Comparison of ENCODE assay signal across 8 cellular contexts in genomic region chr1:41919764-41920397, GRCh38. TPM values are rescaled to one million over a fixed set of nuclear protein-coding genes. Genes with fewer than 3 reads are reported as not detected.
DNase-seq lines count a peak whose midpoint lies in the region; ATAC-seq and TF ChIP-seq lines count a peak whose summit lies in the region.

No MANE protein-coding gene starts in this region.

- H3K9me3 ChIP-seq in CD4-positive, alpha-beta memory T cell (ENCODE audit: control insufficient read depth in 1 of 2, low read length in 2 of 2), result no peaks in the 10 kb centered on the region
- H3K9me3 ChIP-seq in effector memory CD4-positive, alpha-beta T cell (ENCODE audit: control insufficient read depth, low read length), result no peaks in the 10 kb centered on the region
- H3K9me3 ChIP-seq in neural cell (ENCODE audit: low read length) (peaks cover 3% of the 10 kb centered on the region), subcutaneous abdominal adipose tissue (ENCODE audit: control insufficient read depth in 5 of 5, low read length in 5 of 5) (peaks cover 0 to 6% (median 4%) of the 10 kb centered on the region in 5 donors)

- H3K9ac ChIP-seq in neural cell (ENCODE audit: low read length) (peak overlapping the region; percentile 90), subcutaneous abdominal adipose tissue (ENCODE audit: low read length in 5 of 5) (no peak overlapping the region)

- peak overlapping the region; percentile 45 to 68 for H3K4me3 ChIP-seq in CD4-positive, alpha-beta memory T cell (ENCODE audit: low read length in 2 of 2)
- peak overlapping the region; percentile 65 for H3K4me3 ChIP-seq in effector memory CD4-positive, alpha-beta T cell (ENCODE audit: insufficient read depth, low read depth, low read length, poor library complexity, severe bottlenecking)
- H3K4me3 ChIP-seq in neural cell (ENCODE audit: low read length), result peak overlapping the region; percentile 76
- peak overlapping the region in 4 of 5 donors; percentile 19 to 52 (median 39) for H3K4me3 ChIP-seq in subcutaneous abdominal adipose tissue (ENCODE audit: low read depth in 1 of 5, low read length in 5 of 5)

- peak; percentile 78 to 89 (median 85) for DNase-seq in CD4-positive, alpha-beta memory T cell
- DNase-seq in NCI-H1930 (lab: John Stamatoyannopoulos, UW) (peak; percentile 52 to 58), mesenteric fat pad (ENCODE audit: low spot score) (no peak)
- peak; percentile 95 for DNase-seq in activated CD4-positive, alpha-beta T cell treated with anti-CD3 and anti-CD28 coated beads, Interleukin-2, amount 10 ng/mL, durations not matched to agents 24 days and 14 days
- DNase-seq in effector memory CD4-positive, alpha-beta T cell, result peak; percentile 65 to 78 (median 73)

- peak overlapping the region; percentile 93 to 100 (median 98) for H3K27ac Mint-ChIP-seq in CD4-positive, alpha-beta memory T cell
- peak overlapping the region; percentile 96 for H3K27ac Mint-ChIP-seq in activated CD4-positive, alpha-beta T cell treated with anti-CD3 and anti-CD28 coated beads, Interleukin-2, amount 10 ng/mL, durations not matched to agents 24 days and 14 days

- no peak overlapping the region for H2AFZ ChIP-seq in neural cell (ENCODE audit: low read depth, low read length)

- peaks cover 4 to 5% of the 10 kb centered on the region in 2 donors for H3K36me3 Mint-ChIP-seq in CD4-positive, alpha-beta memory T cell
- no peaks in the 10 kb centered on the region for H3K36me3 Mint-ChIP-seq in activated CD4-positive, alpha-beta T cell treated with anti-CD3 and anti-CD28 coated beads, Interleukin-2, amount 10 ng/mL, durations not matched to agents 24 days and 14 days (ENCODE audit: low read depth)

- peaks cover 5% of the 10 kb centered on the region for H3F3A ChIP-seq in neural cell (ENCODE audit: insufficient read depth, low read length, poor library complexity, severe bottlenecking)

- intact Hi-C loops in CD4-positive, alpha-beta memory T cell (cut with micrococcal nuclease), result loop anchor here (1.0 to 10.0 kb wide), 2 partner anchors 29 to 415 kb away; partner anchors contain the start of gene FOXJ3
- intact Hi-C loops in activated CD4-positive, alpha-beta T cell treated with anti-CD3 and anti-CD28 coated beads, Interleukin-2, amount 10 ng/mL, durations not matched to agents 24 days and 14 days (cut with micrococcal nuclease), result loop anchor here (2.0 to 5.0 kb wide), 4 partner anchors 37 to 178 kb away; no protein-coding TSS in a partner anchor

- POLR2A ChIA-PET in CD4-positive, alpha-beta memory T cell (lab: Charles Lee; ENCODE audit: partially characterized antibody), result interaction anchor here (0.7 to 13.9 kb wide), 20 partner anchors 10 to 764 kb away, joined by 3 to 221 read pairs (median 5); no protein-coding TSS in a partner anchor

- CTCF ChIA-PET in CD4-positive, alpha-beta memory T cell (lab: Charles Lee; ENCODE audit: partially characterized antibody), result interaction anchor here (0.8 to 6.1 kb wide), 5 partner anchors 10 to 115 kb away, joined by 3 to 84 read pairs (median 8); no protein-coding TSS in a partner anchor

- no peaks in the 10 kb centered on the region for H4K20me1 ChIP-seq in neural cell (ENCODE audit: insufficient read depth)

- peak; percentile 22 for TF ChIP-seq RAD21 in neural cell (conservative IDR thresholded peaks at IDR 0.05)

- no peaks in the 10 kb centered on the region for H3K27me3 Mint-ChIP-seq in CD4-positive, alpha-beta memory T cell
- peaks cover 5% of the 10 kb centered on the region for H3K27me3 Mint-ChIP-seq in activated CD4-positive, alpha-beta T cell treated with anti-CD3 and anti-CD28 coated beads, Interleukin-2, amount 10 ng/mL, durations not matched to agents 24 days and 14 days

- peaks cover 56% of the 10 kb centered on the region for H3K4me1 ChIP-seq in CD4-positive, alpha-beta memory T cell (ENCODE audit: insufficient read depth, low read length)
- peaks cover 49% of the 10 kb centered on the region for H3K4me1 ChIP-seq in effector memory CD4-positive, alpha-beta T cell (ENCODE audit: control insufficient read depth, insufficient read depth, low read length, poor library complexity, severe bottlenecking)
- H3K4me1 ChIP-seq in subcutaneous abdominal adipose tissue (ENCODE audit: control insufficient read depth in 5 of 5, insufficient read depth in 5 of 5, low read length in 5 of 5), result peaks cover 3 to 51% (median 48%) of the 10 kb centered on the region in 5 donors

- TF ChIP-seq CTCF in neural cell (IDR thresholded peaks at IDR 0.05; ENCODE audit: poor library complexity, severe bottlenecking), result peak; percentile 22

- peak overlapping the region; percentile 92 to 98 (median 95) for H3K4me3 Mint-ChIP-seq in CD4-positive, alpha-beta memory T cell
- peak overlapping the region; percentile 95 for H3K4me3 Mint-ChIP-seq in activated CD4-positive, alpha-beta T cell treated with anti-CD3 and anti-CD28 coated beads, Interleukin-2, amount 10 ng/mL, durations not matched to agents 24 days and 14 days

- H3K4me1 Mint-ChIP-seq in CD4-positive, alpha-beta memory T cell, result peaks cover 46 to 61% (median 54%) of the 10 kb centered on the region in 4 donors
- peaks cover 51% of the 10 kb centered on the region for H3K4me1 Mint-ChIP-seq in activated CD4-positive, alpha-beta T cell treated with anti-CD3 and anti-CD28 coated beads, Interleukin-2, amount 10 ng/mL, durations not matched to agents 24 days and 14 days

- peak overlapping the region; percentile 27 for H3K4me2 ChIP-seq in neural cell (ENCODE audit: low read length)

- no peaks in the 10 kb centered on the region for H3K9me2 ChIP-seq in neural cell (ENCODE audit: insufficient read depth, low read length)

- peaks cover 0 to 5% (median 0%) of the 10 kb centered on the region in 8 donors for H3K9me3 Mint-ChIP-seq in CD4-positive, alpha-beta memory T cell
- H3K9me3 Mint-ChIP-seq in activated CD4-positive, alpha-beta T cell treated with anti-CD3 and anti-CD28 coated beads, Interleukin-2, amount 10 ng/mL, durations not matched to agents 24 days and 14 days, result peaks cover 4% of the 10 kb centered on the region

- no peaks in the 10 kb centered on the region for H3K36me3 ChIP-seq in CD4-positive, alpha-beta memory T cell (ENCODE audit: insufficient read depth, low read length)
- no peaks in the 10 kb centered on the region for H3K36me3 ChIP-seq in effector memory CD4-positive, alpha-beta T cell (ENCODE audit: control insufficient read depth, insufficient read depth, low read length)
- H3K36me3 ChIP-seq in neural cell (ENCODE audit: insufficient read depth, low read length), result no peaks in the 10 kb centered on the region
- H3K36me3 ChIP-seq in subcutaneous abdominal adipose tissue (ENCODE audit: control insufficient read depth in 5 of 5, insufficient read depth in 5 of 5, low read length in 5 of 5), result no peaks in the 10 kb centered on the region

- no peaks in the 10 kb centered on the region for H3K27me3 ChIP-seq in CD4-positive, alpha-beta memory T cell (ENCODE audit: insufficient read depth, low read length)
- no peaks in the 10 kb centered on the region for H3K27me3 ChIP-seq in effector memory CD4-positive, alpha-beta T cell (replicated peaks; ENCODE audit: control insufficient read depth, insufficient read depth, low read length, poor library complexity, severe bottlenecking)
- H3K27me3 ChIP-seq in neural cell (ENCODE audit: insufficient read depth, low read depth, low read length) (no peaks in the 10 kb centered on the region), subcutaneous abdominal adipose tissue (ENCODE audit: control insufficient read depth in 5 of 5, insufficient read depth in 4 of 5, low read length in 5 of 5) (no peaks in the 10 kb centered on the region)

- H3K27ac ChIP-seq in CD4-positive, alpha-beta memory T cell (ENCODE audit: low read depth, low read length), result peak overlapping the region; percentile 50
- H3K27ac ChIP-seq in effector memory CD4-positive, alpha-beta T cell (ENCODE audit: insufficient read depth, low read length, poor library complexity, severe bottlenecking), result peak overlapping the region; percentile 56
- peak overlapping the region; percentile 93 for H3K27ac ChIP-seq in neural cell (ENCODE audit: low read length)
- no peak overlapping the region for H3K27ac ChIP-seq in subcutaneous abdominal adipose tissue (ENCODE audit: low read depth, low read length)

- peak; percentile 52 for TF ChIP-seq EP300 in neural cell (conservative IDR thresholded peaks at IDR 0.05; ENCODE audit: poor library complexity, severe bottlenecking)

- H3K79me2 ChIP-seq in neural cell (replicated peaks; ENCODE audit: insufficient read depth, low read length), result peaks cover 17% of the 10 kb centered on the region

- peak; percentile 66 for ATAC-seq in GM21423 (IDR thresholded peaks at IDR 0.05; ENCODE audit: unreplicated experiment)

TF ChIP-seq in neural cell, 6 proteins besides CTCF, POLR2A, EP300 and RAD21 (continues in another document):
- TF ChIP-seq MXI1 (conservative IDR thresholded peaks at IDR 0.05; ENCODE audit: poor library complexity, severe bottlenecking) (peak; percentile 54), EZH2 (IDR thresholded peaks at IDR 0.05; ENCODE audit: borderline replicate concordance, insufficient read depth, low read length, poor library complexity, severe bottlenecking) (no peak)

RNA-seq across cellular contexts. Expression of gene HIVEP3, which starts 1.2 kb away (rescaled TPM):
- total RNA-seq in CD4-positive, alpha-beta memory T cell, result 10 to 100 TPM; 10.5 to 11.1 TPM
- polyA plus RNA-seq in CD4-positive, alpha-beta memory T cell, result 10 to 100 TPM in 1 of 2 donors, 1 to 10 TPM in 1; 8.2 to 12.8 TPM
- total RNA-seq in activated CD4-positive, alpha-beta T cell treated with anti-CD3 and anti-CD28 coated beads, Interleukin-2, amount 10 ng/mL, durations not matched to agents 24 days and 14 days, result 70.5 and 73.9 TPM in 2 replicates
- polyA plus RNA-seq in neural cell, result 1.9 and 2.6 TPM in 2 replicates
- 9.3 and 10.7 TPM in 2 replicates for polyA minus RNA-seq in neural cell
- total RNA-seq in mesenteric fat pad, result 19.9 TPM
